ENCODE assay signal across 17 cellular contexts in genomic region chr22:32355760-32356159, GRCh38. TPM values are rescaled to one million over a fixed set of nuclear protein-coding genes. Genes with fewer than 3 reads are reported as not detected.
DNase-seq lines count a peak whose midpoint lies in the region; FAIRE-seq and TF ChIP-seq lines count a peak whose summit lies in the region.
"Had no signal": no experiment of that assay in that cellular context is flagged by ENCODE, and none has a peak within 500 bp of the region (broad histone marks: within the 10 kb centered on the region; RNA-seq: fewer than 3 reads in every experiment).

No MANE protein-coding gene starts in this region.

- no peak overlapping the region for H3K27ac Mint-ChIP-seq in activated naive CD4-positive, alpha-beta T cell treated with anti-CD3 and anti-CD28 coated beads for 36 hours
- H3K27ac Mint-ChIP-seq: activated CD4-positive, alpha-beta T cell treated with anti-CD3 and anti-CD28 coated beads, Interleukin-2, amount 10 ng/mL, durations not matched to agents 7 days and 5 days; activated naive CD4-positive, alpha-beta T cell treated with anti-CD3 and anti-CD28 coated beads, Interleukin-2, amount 10 ng/mL, durations not matched to agents 7 days and 5 days; natural killer cell had no signal

- DNase-seq in activated naive CD4-positive, alpha-beta T cell treated with anti-CD3 and anti-CD28 coated beads for 36 hours, result peak; percentile 12
- DNase-seq in activated naive CD4-positive, alpha-beta T cell treated with Interleukin-2 at 50 U/mL for 16 hours, result no peak
- DNase-seq in NT2/D1 (ENCODE audit: low read depth, low spot score) (peak; percentile 5), epithelial cell of esophagus (ENCODE audit: low read depth) (peak; percentile 38), urothelium cell line (ENCODE audit: low spot score) (peak; percentile 33), ecto neural progenitor cell (ENCODE audit: low spot score) (no peak), GM19240 (ENCODE audit: insufficient read length, low spot score) (no peak), hypothalamus (lab: John Stamatoyannopoulos, UW) (no peak)
- DNase-seq: activated CD4-positive, alpha-beta T cell treated with anti-CD3 and anti-CD28 coated beads, Interleukin-2, amount 10 ng/mL, durations not matched to agents 7 days and 5 days; activated naive CD4-positive, alpha-beta T cell treated with anti-CD3 and anti-CD28 coated beads, Interleukin-2, amount 10 ng/mL, durations not matched to agents 7 days and 5 days; effector memory CD4-positive, alpha-beta T cell; Kasumi-1; natural killer cell; SHP77; stomach had no signal

- H3K9me3 Mint-ChIP-seq in activated naive CD4-positive, alpha-beta T cell treated with anti-CD3 and anti-CD28 coated beads for 36 hours, result no peaks in the 10 kb centered on the region
- H3K9me3 Mint-ChIP-seq: activated CD4-positive, alpha-beta T cell treated with anti-CD3 and anti-CD28 coated beads, Interleukin-2, amount 10 ng/mL, durations not matched to agents 7 days and 5 days; activated naive CD4-positive, alpha-beta T cell treated with anti-CD3 and anti-CD28 coated beads, Interleukin-2, amount 10 ng/mL, durations not matched to agents 7 days and 5 days had no signal

- H3K27me3 ChIP-seq in NT2/D1 (ENCODE audit: insufficient read depth, insufficient read length), result no peaks in the 10 kb centered on the region
- H3K27me3 ChIP-seq: BLaER1, stomach had no signal

- no peaks in the 10 kb centered on the region for H3K4me1 Mint-ChIP-seq in activated naive CD4-positive, alpha-beta T cell treated with anti-CD3 and anti-CD28 coated beads for 36 hours (ENCODE audit: low read depth)
- H3K4me1 Mint-ChIP-seq: activated naive CD4-positive, alpha-beta T cell treated with anti-CD3 and anti-CD28 coated beads, Interleukin-2, amount 10 ng/mL, durations not matched to agents 7 days and 5 days had no signal

- no peaks in the 10 kb centered on the region for H3K4me1 ChIP-seq in NT2/D1 (ENCODE audit: insufficient read depth, insufficient read length)
- H3K4me1 ChIP-seq: BLaER1, stomach had no signal

- H3K4me3 Mint-ChIP-seq in activated naive CD4-positive, alpha-beta T cell treated with anti-CD3 and anti-CD28 coated beads for 36 hours, result no peak overlapping the region
- H3K4me3 Mint-ChIP-seq: activated CD4-positive, alpha-beta T cell treated with anti-CD3 and anti-CD28 coated beads, Interleukin-2, amount 10 ng/mL, durations not matched to agents 7 days and 5 days; activated naive CD4-positive, alpha-beta T cell treated with anti-CD3 and anti-CD28 coated beads, Interleukin-2, amount 10 ng/mL, durations not matched to agents 7 days and 5 days; natural killer cell had no signal

- FAIRE-seq in urothelium cell line (lab: Jason Lieb, UNC), result no peak
- FAIRE-seq: GM18507 had no signal

- TF ChIP-seq CTCF in epithelial cell of esophagus (IDR thresholded peaks at IDR 0.05; ENCODE audit: insufficient read depth, low read depth, low read length, missing control alignments), result peak; percentile 51

- CTCF ChIA-PET in activated naive CD4-positive, alpha-beta T cell treated with anti-CD3 and anti-CD28 coated beads for 36 hours (lab: Charles Lee), result no interaction called here

- H3K36me3 Mint-ChIP-seq in activated naive CD4-positive, alpha-beta T cell treated with anti-CD3 and anti-CD28 coated beads for 36 hours (ENCODE audit: low read depth), result no peaks in the 10 kb centered on the region
- H3K36me3 Mint-ChIP-seq: activated naive CD4-positive, alpha-beta T cell treated with anti-CD3 and anti-CD28 coated beads, Interleukin-2, amount 10 ng/mL, durations not matched to agents 7 days and 5 days; natural killer cell had no signal

- no peaks in the 10 kb centered on the region for H3K27me3 Mint-ChIP-seq in activated naive CD4-positive, alpha-beta T cell treated with anti-CD3 and anti-CD28 coated beads for 36 hours (ENCODE audit: low read depth)

- no peak overlapping the region for H3K4me3 ChIP-seq in NT2/D1 (ENCODE audit: insufficient read length, low read depth)
- no peak overlapping the region for H3K4me3 ChIP-seq in epithelial cell of esophagus (ENCODE audit: low read length)
- H3K4me3 ChIP-seq: BLaER1, stomach had no signal

- no peaks in the 10 kb centered on the region for H3K36me3 ChIP-seq in NT2/D1 (ENCODE audit: insufficient read depth, insufficient read length, low read length)
- H3K36me3 ChIP-seq: BLaER1, stomach had no signal

- no peak overlapping the region for H3K9ac ChIP-seq in NT2/D1 (ENCODE audit: insufficient read length, low read depth)
- H3K9ac ChIP-seq: BLaER1 had no signal

- intact Hi-C loops in activated naive CD4-positive, alpha-beta T cell treated with anti-CD3 and anti-CD28 coated beads for 36 hours (cut with micrococcal nuclease), result no loop called here

- H3K9me3 ChIP-seq in NT2/D1 (ENCODE audit: insufficient read depth, low read length), result no peaks in the 10 kb centered on the region; the same call in 1 of the 2 replicates
- H3K9me3 ChIP-seq: stomach had no signal

RNA-seq across cellular contexts. Expression of gene RFPL3, which starts 1.9 kb away (rescaled TPM):
- total RNA-seq in activated naive CD4-positive, alpha-beta T cell treated with anti-CD3 and anti-CD28 coated beads for 36 hours, result not detected
- total RNA-seq: activated CD4-positive, alpha-beta T cell treated with anti-CD3 and anti-CD28 coated beads, Interleukin-2, amount 10 ng/mL, durations not matched to agents 7 days and 5 days; natural killer cell; stomach had no signal

RNA-seq across cellular contexts. Expression of gene RTCB, which starts 56.3 kb away (rescaled TPM):
- 10 to 100 TPM; 84.2 to 85.5 TPM for total RNA-seq in activated naive CD4-positive, alpha-beta T cell treated with anti-CD3 and anti-CD28 coated beads for 36 hours

Comparison
In these comparisons a context has a peak if more than half of its experiments do, and no peak if none do; other contexts are left out.
1. DNase-seq: peak in activated naive CD4-positive, alpha-beta T cell treated with anti-CD3 and anti-CD28 coated beads for 36 hours (single experiment), NT2/D1 (single experiment), epithelial cell of esophagus (single experiment) and urothelium cell line (single experiment); none in activated naive CD4-positive, alpha-beta T cell treated with Interleukin-2 at 50 U/mL for 16 hours (single experiment), ecto neural progenitor cell (single experiment), GM19240 (single experiment) and hypothalamus (0 of 51).